ENCODE assay signal across 22 cellular contexts in the genomic region with DNA sequence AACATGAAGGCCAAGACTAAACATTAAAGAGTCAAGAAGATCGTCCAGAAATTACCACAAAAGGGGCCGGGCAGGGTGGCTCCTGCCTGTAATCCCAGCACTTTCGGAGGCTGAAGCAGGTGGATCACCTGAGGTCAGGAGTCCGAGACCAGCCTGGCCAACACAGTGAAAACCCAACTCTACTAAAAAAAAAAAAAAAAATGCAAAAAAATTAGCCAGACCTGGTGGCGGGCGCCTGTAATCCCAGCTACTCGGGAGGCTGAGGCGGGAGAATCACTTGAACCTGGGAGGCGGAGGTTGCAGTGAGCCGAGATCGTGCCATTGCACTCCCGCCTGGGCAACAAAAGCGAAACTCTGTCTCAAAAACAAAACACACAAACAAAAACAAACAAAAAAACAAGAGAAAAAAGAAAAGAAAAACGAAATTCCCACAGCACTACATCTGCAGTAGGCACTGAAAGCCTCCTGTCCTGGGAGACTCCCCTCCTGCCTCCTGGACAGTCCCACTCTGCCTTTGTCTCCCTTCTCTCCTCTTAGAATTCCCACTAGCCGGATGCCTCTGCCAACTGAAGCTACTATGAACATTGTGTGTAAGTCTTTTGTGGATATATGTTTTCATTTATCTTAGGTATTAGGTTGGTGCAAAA. TPM values are rescaled to one million over a fixed set of nuclear protein-coding genes. Genes with fewer than 3 reads are reported as not detected.
DNase-seq lines count a peak whose midpoint lies in the region; ATAC-seq, FAIRE-seq and TF ChIP-seq lines count a peak whose summit lies in the region.
"Had no signal": no experiment of that assay in that cellular context is flagged by ENCODE, and none has a peak within 500 bp of the region (broad histone marks: within the 10 kb centered on the region; RNA-seq: fewer than 3 reads in every experiment).

No MANE protein-coding gene starts in this region.

- ATAC-seq in HG03045 (IDR thresholded peaks at IDR 0.05; ENCODE audit: unreplicated experiment), result no peak
- ATAC-seq in HG02623 (IDR thresholded peaks at IDR 0.05; ENCODE audit: unreplicated experiment), result no peak

- H2AFZ ChIP-seq in Loucy (ENCODE audit: low read length), result no peak overlapping the region
- no peak overlapping the region for H2AFZ ChIP-seq in keratinocyte (ENCODE audit: control insufficient read depth, low read length)
- H2AFZ ChIP-seq: GM23248 had no signal

- intact Hi-C loops in A673 (cut with micrococcal nuclease; ENCODE audit: unreplicated experiment), result no loop called here

- no peaks in the 10 kb centered on the region for H3K9me1 ChIP-seq in keratinocyte (ENCODE audit: control insufficient read depth, extremely low read depth, insufficient read depth, low read length)

- H3K4me3 ChIP-seq in A673 (ENCODE audit: low read depth, low read length, poor library complexity, severe bottlenecking) (no peak overlapping the region), Loucy (ENCODE audit: low read length, poor library complexity, severe bottlenecking) (no peak overlapping the region), keratinocyte (ENCODE audit: control insufficient read depth in 2 of 3, extremely low read depth in 1 of 3, insufficient read depth in 2 of 3, low read depth in 1 of 3, low read length in 3 of 3) (no peak overlapping the region)
- H3K4me3 ChIP-seq: GM23248 had no signal

- H4K20me1 ChIP-seq in Loucy (ENCODE audit: insufficient read depth, low read length, poor library complexity, severe bottlenecking) (no peaks in the 10 kb centered on the region), keratinocyte (ENCODE audit: control insufficient read depth, extremely low read depth, insufficient read depth, low read length) (no peaks in the 10 kb centered on the region)

- POLR2A ChIA-PET in A673 (lab: Charles Lee; ENCODE audit: low non-redundant PET), result no interaction called here

- CTCF ChIA-PET in A673 (lab: Charles Lee), result interaction anchor here (0.6 kb wide), 1 partner anchor 49 kb away, joined by 3 read pairs; no protein-coding TSS in a partner anchor

- no peaks in the 10 kb centered on the region for H3F3A ChIP-seq in Loucy (ENCODE audit: low read depth)

- H3K9me2 ChIP-seq in Loucy (replicated peaks; ENCODE audit: low read depth, low read length), result no peaks in the 10 kb centered on the region

- dilution Hi-C loops in keratinocyte (cut with MboI; ENCODE audit: extremely low pct_ligation_motif_present, low sequenced_read_pairs), result no loop called here

- FAIRE-seq in keratinocyte (lab: Jason Lieb, UNC), result no peak
- FAIRE-seq in D721Med (lab: Jason Lieb, UNC), result no peak
- FAIRE-seq: GM12891, HTR-8/SVneo had no signal

- H3K4me1 ChIP-seq in A673 (ENCODE audit: insufficient read depth, low read length, poor library complexity, severe bottlenecking) (peaks cover 30% of the 10 kb centered on the region), Loucy (ENCODE audit: insufficient read depth, low read length, poor library complexity, severe bottlenecking) (peaks cover 34% of the 10 kb centered on the region), keratinocyte (ENCODE audit: control insufficient read depth, extremely low read depth, insufficient read depth, low read length) (peaks cover 45% of the 10 kb centered on the region)
- H3K4me1 ChIP-seq: BE2C had no signal

- H3K36me3 ChIP-seq in A673 (ENCODE audit: insufficient read depth, low read length, poor library complexity, severe bottlenecking) (no peaks in the 10 kb centered on the region), Loucy (ENCODE audit: insufficient read depth, low read length) (no peaks in the 10 kb centered on the region), keratinocyte (ENCODE audit: control insufficient read depth in 2 of 2, extremely low read depth in 1 of 2, insufficient read depth in 2 of 2, low read length in 2 of 2) (no peaks in the 10 kb centered on the region)
- H3K36me3 ChIP-seq: BE2C had no signal

- H3K79me2 ChIP-seq in Loucy (ENCODE audit: insufficient read depth, low read length) (no peaks in the 10 kb centered on the region), keratinocyte (ENCODE audit: control insufficient read depth, insufficient read depth, low read length) (no peaks in the 10 kb centered on the region)

- no peaks in the 10 kb centered on the region for H3K9me3 ChIP-seq in A673 (ENCODE audit: low read depth, low read length, poor library complexity, severe bottlenecking)
- no peaks in the 10 kb centered on the region for H3K9me3 ChIP-seq in Loucy (ENCODE audit: insufficient read depth, low read depth, low read length)
- H3K9me3 ChIP-seq in keratinocyte (ENCODE audit: control insufficient read depth, low read depth, low read length), result no peaks in the 10 kb centered on the region
- H3K9me3 ChIP-seq: BE2C had no signal

- TF ChIP-seq CTCF in A673 (conservative IDR thresholded peaks at IDR 0.05; ENCODE audit: low read depth, low read length), result no peak
- TF ChIP-seq CTCF in Loucy (conservative IDR thresholded peaks at IDR 0.05; ENCODE audit: low read length), result no peak
- no peak for TF ChIP-seq CTCF in VCaP (conservative IDR thresholded peaks at IDR 0.05)
- no peak for TF ChIP-seq CTCF in keratinocyte (optimal IDR thresholded peaks at IDR 0.05 in 1 of 3, IDR thresholded peaks at IDR 0.05 in 1 of 3, conservative IDR thresholded peaks at IDR 0.05 in 1 of 3; ENCODE audit: extremely low read depth in 1 of 3, insufficient read depth in 2 of 3, low read length in 3 of 3)
- TF ChIP-seq CTCF in D721Med (IDR thresholded peaks at IDR 0.05; ENCODE audit: insufficient read depth, missing control alignments), result no peak

- H3K4me2 ChIP-seq in Loucy (ENCODE audit: low read depth, low read length, poor library complexity, severe bottlenecking) (no peak overlapping the region), keratinocyte (ENCODE audit: control insufficient read depth, extremely low read depth, insufficient read depth, low read depth, low read length) (peak overlapping the region; percentile 83)
- H3K4me2 ChIP-seq: KMS-11 had no signal

- H3K9ac ChIP-seq in Loucy (ENCODE audit: low read depth, low read length, poor library complexity, severe bottlenecking) (peak overlapping the region; percentile 10), keratinocyte (ENCODE audit: control insufficient read depth, extremely low read depth, insufficient read depth, low read length) (peak overlapping the region; percentile 72)
- H3K9ac ChIP-seq: GM23248, KMS-11 had no signal

- H3K27ac ChIP-seq in A673 (ENCODE audit: low read depth, low read length, poor library complexity, severe bottlenecking) (peak overlapping the region; percentile 47), VCaP (peak overlapping the region; percentile 85), keratinocyte (ENCODE audit: control insufficient read depth, insufficient read depth, low read length) (peak overlapping the region; percentile 96)
- H3K27ac ChIP-seq: GM23248, KMS-11 had no signal

- DNase-seq in A673 (ENCODE audit: low spot score) (no peak), keratinocyte (ENCODE audit: low read depth, low spot score) (no peak), D721Med (ENCODE audit: insufficient read length, low spot score) (no peak), NCI-H2227 (lab: John Stamatoyannopoulos, UW; ENCODE audit: unreplicated experiment) (no peak)
- DNase-seq: BE2C; CD4-positive, CD25-positive, alpha-beta regulatory T cell; GM23248; H9; NCI-H1694; NCI-H2081 treated with DMSO at 0.1 percent for 48 hours; NCI-H2171 treated with DMSO at 0.1 percent for 48 hours; NCI-H446; NCI-H526; OCI-M1 had no signal

- no peaks in the 10 kb centered on the region for H3K27me3 ChIP-seq in A673 (replicated peaks; ENCODE audit: insufficient read depth, low read depth, low read length, poor library complexity)
- H3K27me3 ChIP-seq in Loucy (ENCODE audit: insufficient read depth, low read length, poor library complexity, severe bottlenecking), result no peaks in the 10 kb centered on the region
- no peaks in the 10 kb centered on the region for H3K27me3 ChIP-seq in keratinocyte (ENCODE audit: control insufficient read depth, extremely low read depth, insufficient read depth, low read length)
- H3K27me3 ChIP-seq: BE2C had no signal

- BruUV-seq in A673 (replicated peaks; lab: Mats Ljungman, UMichigan), result no TSS peak

RNA-seq across cellular contexts. Expression of a gene that starts 17.7 kb away (rescaled TPM):
- total RNA-seq in A673 (2021), result 16.0 and 17.0 TPM in 2 replicates
- 16.6 to 23.4 TPM (median 18.4 TPM) in 3 replicates for polyA plus RNA-seq in keratinocyte
- 11.0 TPM for polyA plus RNA-seq in keratinocyte (2011; ENCODE audit: low read depth)
- polyA plus RNA-seq in keratinocyte (2011; cell fraction: cytosol; rRNA removed), result 13.0 and 20.1 TPM in 2 replicates
- 54.2 and 65.2 TPM in 2 replicates for polyA plus RNA-seq in keratinocyte (2011; cell fraction: nucleus; rRNA removed)
- 30.8 and 35.3 TPM in 2 replicates for polyA plus RNA-seq in keratinocyte (2012; ENCODE audit: low replicate concordance)
- polyA minus RNA-seq in keratinocyte, result 28.0 to 48.3 TPM (median 30.7 TPM) in 3 replicates
- 40.3 TPM for polyA minus RNA-seq in keratinocyte (2011; cell fraction: cytosol; rRNA and poly(A)+ RNA removed)
- 80.7 and 89.5 TPM in 2 replicates for polyA minus RNA-seq in keratinocyte (2011; cell fraction: nucleus; rRNA and poly(A)+ RNA removed)
- total RNA-seq: G401 had no signal
